In genomic region chr2:211157856-211158463, GRCh38 we compare ENCODE assay signal across 8 cellular contexts.
DNase-seq lines count a peak whose midpoint lies in the region; TF ChIP-seq lines count a peak whose summit lies in the region.

No MANE protein-coding gene starts in this region.

- no peaks in the 10 kb centered on the region for H3K79me2 ChIP-seq in SK-N-SH (ENCODE audit: insufficient read depth)

- H3K27ac ChIP-seq in SK-N-SH (ENCODE audit: low read depth in 2 of 2, low read length in 1 of 2), result no peak overlapping the region
- no peak overlapping the region for H3K27ac ChIP-seq in cardiac muscle cell

- no peaks in the 10 kb centered on the region for H3K9me2 ChIP-seq in SK-N-SH

- peak; percentile 89 for TF ChIP-seq CTCF in GM12865 (IDR thresholded peaks at IDR 0.05; ENCODE audit: insufficient read depth, low read depth, low read length, missing control alignments)
- peak; percentile 96 for TF ChIP-seq CTCF in SK-N-SH (IDR thresholded peaks at IDR 0.05)
- TF ChIP-seq CTCF in cardiac muscle cell (IDR thresholded peaks at IDR 0.05; ENCODE audit: low read depth, low read length), result peak; percentile 80

- H3K9me3 ChIP-seq in MG63 (no peaks in the 10 kb centered on the region), SK-N-SH (no peaks in the 10 kb centered on the region), cardiac muscle cell (ENCODE audit: low read depth) (no peaks in the 10 kb centered on the region)

- no peaks in the 10 kb centered on the region for H3K27me3 ChIP-seq in MG63
- no peaks in the 10 kb centered on the region for H3K27me3 ChIP-seq in SK-N-SH (ENCODE audit: insufficient read depth)
- H3K27me3 ChIP-seq in cardiac muscle cell, result no peaks in the 10 kb centered on the region

- H3K4me3 ChIP-seq in GM12865 (ENCODE audit: low read depth, low read length), result no peak overlapping the region
- H3K4me3 ChIP-seq in MG63, result no peak overlapping the region
- H3K4me3 ChIP-seq in SK-N-SH (ENCODE audit: low read depth in 2 of 2, low read length in 1 of 2), result no peak overlapping the region; a peak in 1 of 4 replicates
- no peak overlapping the region for H3K4me3 ChIP-seq in cardiac muscle cell

- TF ChIP-seq EP300 in SK-N-SH (IDR thresholded peaks at IDR 0.05; ENCODE audit: borderline replicate concordance in 1 of 2, low read depth in 1 of 2, low read length in 1 of 2), result no peak

- H3K4me1 ChIP-seq in SK-N-SH (ENCODE audit: control insufficient read depth in 1 of 2, insufficient read depth in 2 of 2, low read depth in 1 of 2, low read length in 1 of 2) (no peaks in the 10 kb centered on the region; a peak in 1 of 4 replicates), cardiac muscle cell (ENCODE audit: low read depth) (no peaks in the 10 kb centered on the region)

- CTCF ChIA-PET in SK-N-SH (lab: Yijun Ruan, JAX), result interaction anchor here (0.6 to 2.8 kb wide), 49 partner anchors 11 to 1410 kb away, joined by 3 to 21 read pairs (median 3); no protein-coding TSS in a partner anchor

- H4K20me1 ChIP-seq in SK-N-SH (ENCODE audit: insufficient read depth), result no peaks in the 10 kb centered on the region

- no peak overlapping the region for H3K4me2 ChIP-seq in SK-N-SH

- H3K36me3 ChIP-seq in MG63 (no peaks in the 10 kb centered on the region), SK-N-SH (replicated peaks in 1 of 2; ENCODE audit: control insufficient read depth in 1 of 2, insufficient read depth in 2 of 2, low read length in 1 of 2) (no peaks in the 10 kb centered on the region), cardiac muscle cell (no peaks in the 10 kb centered on the region)

- peak; percentile 80 for TF ChIP-seq RAD21 in SK-N-SH (IDR thresholded peaks at IDR 0.05; ENCODE audit: low read length)

- DNase-seq in GM12865 (ENCODE audit: low read depth), result peak; percentile 79
- DNase-seq in HCEC 1CT, result peak; percentile 44
- peak; percentile 59 for DNase-seq in MG63
- DNase-seq in SK-N-SH, result peak; percentile 48
- DNase-seq in activated naive CD4-positive, alpha-beta T cell treated with anti-CD3 and anti-CD28 coated beads, Interleukin-2, amount 50 U/mL, for 16 hours, result peak; percentile 65
- peak; percentile 80 to 82 for DNase-seq in cardiac muscle cell (ENCODE audit: low read depth in 1 of 2, low spot score in 1 of 2)
- DNase-seq in putamen (ENCODE audit: low spot score), result peak; percentile 42
- no peak for DNase-seq in DMS79 treated with DMSO at 0.1 percent for 48 hours (lab: John Stamatoyannopoulos, UW)

- H2AFZ ChIP-seq in SK-N-SH (ENCODE audit: low read depth), result no peak overlapping the region

- H3F3A ChIP-seq in SK-N-SH (replicated peaks; ENCODE audit: insufficient read depth), result no peaks in the 10 kb centered on the region

- no peak overlapping the region for H3K9ac ChIP-seq in SK-N-SH

- 23% methylated on average over 5 of the region's 5 CpGs for WGBS in SK-N-SH (ENCODE audit: low lambda C conversion rate)

- POLR2A ChIA-PET in SK-N-SH (lab: Yijun Ruan, JAX), result interaction anchor here (0.6 kb wide), 1 partner anchor 27 kb away, joined by 4 read pairs; no protein-coding TSS in a partner anchor

TF ChIP-seq in SK-N-SH, 30 proteins besides CTCF, POLR2A, EP300 and RAD21:
- TF ChIP-seq MXI1 (IDR thresholded peaks at IDR 0.05; ENCODE audit: low read depth, low read length) (no peak), NFIC (IDR thresholded peaks at IDR 0.05; ENCODE audit: borderline replicate concordance) (no peak), REST (IDR thresholded peaks at IDR 0.05; ENCODE audit: low read depth, low read length) (no peak), NRF1 (IDR thresholded peaks at IDR 0.05; ENCODE audit: low read depth, low read length) (no peak), JUND (IDR thresholded peaks at IDR 0.05) (no peak), PBX3 (IDR thresholded peaks at IDR 0.05) (peak; percentile 74), ELF1 (IDR thresholded peaks at IDR 0.05) (no peak), SMC3 (IDR thresholded peaks at IDR 0.05; ENCODE audit: low read depth, low read length) (peak; percentile 77), RCOR1 (IDR thresholded peaks at IDR 0.05; ENCODE audit: low read length) (no peak), RXRA (IDR thresholded peaks at IDR 0.05; ENCODE audit: borderline replicate concordance, low read depth) (no peak)
- TF ChIP-seq, protein P1, sequence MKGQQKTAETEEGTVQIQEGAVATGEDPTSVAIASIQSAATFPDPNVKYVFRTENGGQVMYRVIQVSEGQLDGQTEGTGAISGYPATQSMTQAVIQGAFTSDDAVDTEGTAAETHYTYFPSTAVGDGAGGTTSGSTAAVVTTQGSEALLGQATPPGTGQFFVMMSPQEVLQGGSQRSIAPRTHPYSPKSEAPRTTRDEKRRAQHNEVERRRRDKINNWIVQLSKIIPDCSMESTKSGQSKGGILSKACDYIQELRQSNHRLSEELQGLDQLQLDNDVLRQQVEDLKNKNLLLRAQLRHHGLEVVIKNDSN (IDR thresholded peaks at IDR 0.05; ENCODE audit: borderline replicate concordance, low read depth), result no peak
